ENCODE assay signal across 1 cellular context in genomic region chr3:97958796-97959195, GRCh38.
TF ChIP-seq lines count a peak whose summit lies in the region.

No MANE protein-coding gene starts in this region.

TF ChIP-seq in WTC11, 78 proteins besides CTCF, POLR2A, EP300 and RAD21 (continued from another document):
- no peak for TF ChIP-seq ZNF281 (CRISPR knock-in tag; IDR thresholded peaks at IDR 0.05)
- TF ChIP-seq SMAD4 (CRISPR knock-in tag; IDR thresholded peaks at IDR 0.05): no peak
